10 cellular contexts compared by ENCODE assay signal in genomic region chr5:72402959-72403628, GRCh38.
A peak's percentile ranks its signal among the peaks of the same experiment; 100 is the strongest.
DNase-seq lines count a peak whose midpoint lies in the region; ATAC-seq and TF ChIP-seq lines count a peak whose summit lies in the region.
"Had no signal": no experiment of that assay in that cellular context is flagged by ENCODE, and none has a peak within 500 bp of the region (broad histone marks: within the 10 kb centered on the region; RNA-seq: fewer than 3 reads in every experiment).

No MANE protein-coding gene starts in this region.

- H3K9me3 Mint-ChIP-seq in WTC11 = peaks cover 39% of the 10 kb centered on the region
- H3K9me3 Mint-ChIP-seq in stimulated activated naive CD8-positive, alpha-beta T cell treated with anti-CD3 and anti-CD28 coated beads, Interleukin-15, amount 100 ng/mL, for 72 hours = peaks cover 28% of the 10 kb centered on the region in 2 donors

- in situ Hi-C loops in KBM-7 (cut with MboI; ENCODE audit: low pct_unique_long_range_greater_than_20kb, low sequenced_read_pairs) = no loop called here

- H3K4me3 ChIP-seq in left ventricle myocardium inferior = no peak overlapping the region
- no peak overlapping the region for H3K4me3 ChIP-seq in thyroid gland (replicated peaks in 1 of 3)

- TF ChIP-seq POLR2A in thyroid gland (IDR thresholded peaks at IDR 0.05) = no peak

- H3K9me3 ChIP-seq in left ventricle myocardium inferior (replicated peaks) = peaks cover 29% of the 10 kb centered on the region
- H3K9me3 ChIP-seq in thyroid gland = no peaks in the 10 kb centered on the region

- peak; percentile 38 for TF ChIP-seq CTCF in WTC11 (IDR thresholded peaks at IDR 0.05)
- TF ChIP-seq CTCF in left ventricle myocardium inferior (IDR thresholded peaks at IDR 0.05; ENCODE audit: borderline replicate concordance) = peak; percentile 44
- peak in 5 of 6 experiments; percentile 18 to 56 (median 44) for TF ChIP-seq CTCF in thyroid gland (IDR thresholded peaks at IDR 0.05)

- ATAC-seq in WTC11 = peak; percentile 38; the same call in 1 of the 2 replicates
- no peak for ATAC-seq in stimulated activated naive CD8-positive, alpha-beta T cell treated with anti-CD3 and anti-CD28 coated beads, Interleukin-15, amount 100 ng/mL, for 72 hours

- no peak overlapping the region for H3K4me3 Mint-ChIP-seq in WTC11
- H3K4me3 Mint-ChIP-seq in stimulated activated naive CD8-positive, alpha-beta T cell treated with anti-CD3 and anti-CD28 coated beads, Interleukin-15, amount 100 ng/mL, for 72 hours = no peak overlapping the region
- H3K4me3 Mint-ChIP-seq: activated CD4-positive, alpha-beta T cell treated with anti-CD3 and anti-CD28 coated beads, Interleukin-2, amount 10 ng/mL, durations not matched to agents 24 days and 14 days had no signal

- CTCF ChIA-PET in WTC11 (lab: Charles Lee) = interaction anchor here (0.8 to 1.8 kb wide), 5 partner anchors 9 to 121 kb away, joined by 3 to 14 read pairs (median 4); no protein-coding TSS in a partner anchor

- H3K36me3 Mint-ChIP-seq in WTC11 = peaks cover 17% of the 10 kb centered on the region

- DNase-seq in NCI-H748 (lab: John Stamatoyannopoulos, UW; ENCODE audit: unreplicated experiment) = peak; percentile 35
- no peak for DNase-seq in NCI-H748 treated with DMSO at 0.1 percent for 48 hours (lab: John Stamatoyannopoulos, UW)
- peak; percentile 46 for DNase-seq in WTC11 (ENCODE audit: low spot score)
- DNase-seq in left ventricle myocardium inferior = peak; percentile 21
- DNase-seq in thyroid gland = peak; percentile 44 to 58
- no peak for DNase-seq in NCI-H82 treated with DMSO at 0.1 percent for 48 hours (lab: John Stamatoyannopoulos, UW; ENCODE audit: unreplicated experiment)
- DNase-seq in stimulated activated naive CD8-positive, alpha-beta T cell treated with anti-CD3 and anti-CD28 coated beads, Interleukin-15, amount 100 ng/mL, for 72 hours = no peak
- DNase-seq in KBM-7 = no peak
- DNase-seq: activated CD4-positive, alpha-beta T cell treated with anti-CD3 and anti-CD28 coated beads, Interleukin-2, amount 10 ng/mL, durations not matched to agents 24 days and 14 days; caudate nucleus had no signal

- peaks cover 20% of the 10 kb centered on the region for H3K4me1 ChIP-seq in left ventricle myocardium inferior
- H3K4me1 ChIP-seq in thyroid gland = peaks cover 0 to 9% of the 10 kb centered on the region in 2 donors

- intact Hi-C loops in left ventricle myocardium inferior (cut with micrococcal nuclease) = no loop called here
- intact Hi-C loops in thyroid gland (cut with DNase I) = no loop called here

- peak overlapping the region; percentile 72 for H3K27ac ChIP-seq in left ventricle myocardium inferior (replicated peaks)
- no peak overlapping the region for H3K27ac ChIP-seq in thyroid gland

- no peak overlapping the region for H3K27ac Mint-ChIP-seq in WTC11
- H3K27ac Mint-ChIP-seq in stimulated activated naive CD8-positive, alpha-beta T cell treated with anti-CD3 and anti-CD28 coated beads, Interleukin-15, amount 100 ng/mL, for 72 hours = no peak overlapping the region
- H3K27ac Mint-ChIP-seq: activated CD4-positive, alpha-beta T cell treated with anti-CD3 and anti-CD28 coated beads, Interleukin-2, amount 10 ng/mL, durations not matched to agents 24 days and 14 days had no signal

- no peaks in the 10 kb centered on the region for H3K36me3 ChIP-seq in left ventricle myocardium inferior
- no peaks in the 10 kb centered on the region for H3K36me3 ChIP-seq in thyroid gland

- H3K4me1 Mint-ChIP-seq in WTC11 = peaks cover 7% of the 10 kb centered on the region
- no peaks in the 10 kb centered on the region for H3K4me1 Mint-ChIP-seq in stimulated activated naive CD8-positive, alpha-beta T cell treated with anti-CD3 and anti-CD28 coated beads, Interleukin-15, amount 100 ng/mL, for 72 hours
- H3K4me1 Mint-ChIP-seq: activated CD4-positive, alpha-beta T cell treated with anti-CD3 and anti-CD28 coated beads, Interleukin-2, amount 10 ng/mL, durations not matched to agents 24 days and 14 days had no signal

- peaks cover 4% of the 10 kb centered on the region; the same call in 1 of the 2 replicates for H3K27me3 Mint-ChIP-seq in WTC11 (ENCODE audit: low read depth)
- H3K27me3 Mint-ChIP-seq in stimulated activated naive CD8-positive, alpha-beta T cell treated with anti-CD3 and anti-CD28 coated beads, Interleukin-15, amount 100 ng/mL, for 72 hours = peaks cover 17% of the 10 kb centered on the region

- 62 to 64% methylated on average over 4 of the region's 4 CpGs for WGBS in thyroid gland, 2 donors

- POLR2A ChIA-PET in WTC11 (lab: Charles Lee) = no interaction called here

- H3K27me3 ChIP-seq in left ventricle myocardium inferior (ENCODE audit: low read depth) = no peaks in the 10 kb centered on the region
- H3K27me3 ChIP-seq in thyroid gland = no peaks in the 10 kb centered on the region

TF ChIP-seq in WTC11, 78 proteins besides CTCF, POLR2A, EP300 and RAD21:
- TF ChIP-seq TEAD4 (CRISPR knock-in tag; IDR thresholded peaks at IDR 0.05) = no peak
- TF ChIP-seq TP53 (CRISPR knock-in tag; IDR thresholded peaks at IDR 0.05) = no peak
- no peak for TF ChIP-seq TEAD1 (CRISPR knock-in tag; IDR thresholded peaks at IDR 0.05)
- TF ChIP-seq RORB (CRISPR knock-in tag; IDR thresholded peaks at IDR 0.05) = no peak
- no peak for TF ChIP-seq PRRX2 (CRISPR knock-in tag; IDR thresholded peaks at IDR 0.05)
- no peak for TF ChIP-seq ZNF138 (CRISPR knock-in tag; conservative IDR thresholded peaks at IDR 0.05)

Comparison
In these comparisons a context has a peak if more than half of its experiments do, and no peak if none do; other contexts are left out.
1. DNase-seq: peak in NCI-H748 (single experiment), WTC11 (single experiment), left ventricle myocardium inferior (single experiment) and thyroid gland (2 of 2); none in NCI-H748 treated with DMSO at 0.1 percent for 48 hours (single experiment), NCI-H82 treated with DMSO at 0.1 percent for 48 hours (single experiment), stimulated activated naive CD8-positive, alpha-beta T cell treated with anti-CD3 and anti-CD28 coated beads, Interleukin-15, amount 100 ng/mL, for 72 hours (0 of 2) and KBM-7 (single experiment).
2. Peak in every context shown above with its lines, with median percentiles within 50 percentile points of each other: CTCF ChIP-seq.